Comparison of ENCODE assay signal across 11 cellular contexts in the genomic region with DNA sequence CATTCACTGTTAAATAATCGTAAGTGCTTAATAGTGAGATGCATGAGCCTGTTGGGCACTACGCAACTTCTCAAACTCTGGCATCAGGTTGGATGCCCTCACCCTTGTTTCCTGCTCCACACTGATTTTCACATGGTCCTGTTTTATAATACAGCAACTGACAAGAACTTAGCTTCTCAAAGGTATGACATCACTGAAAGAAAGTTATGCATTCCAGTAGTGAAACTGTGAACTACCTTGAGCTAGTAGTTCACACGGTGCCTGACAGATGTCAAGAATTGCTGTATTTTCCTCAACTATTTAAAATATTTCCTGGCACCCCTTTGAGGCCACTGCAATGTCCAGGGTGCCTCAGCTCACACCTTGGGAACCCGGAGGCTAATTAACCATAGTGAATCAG.
DNase-seq lines count a peak whose midpoint lies in the region; ATAC-seq, FAIRE-seq and TF ChIP-seq lines count a peak whose summit lies in the region.
"Had no signal": no experiment of that assay in that cellular context is flagged by ENCODE, and none has a peak within 500 bp of the region (broad histone marks: within the 10 kb centered on the region; RNA-seq: fewer than 3 reads in every experiment).

No MANE protein-coding gene starts in this region.

- TF ChIP-seq EP300 in A549 (IDR thresholded peaks at IDR 0.05): no peak

- TF ChIP-seq CTCF in A549 (IDR thresholded peaks at IDR 0.05): no peak

- no peak overlapping the region for H3K4me3 ChIP-seq in A549
- H3K4me3 ChIP-seq: spleen had no signal

- no peaks in the 10 kb centered on the region for H3K4me1 ChIP-seq in A549
- H3K4me1 ChIP-seq: spleen had no signal

- CTCF ChIA-PET in A549 (lab: Yijun Ruan, JAX): interaction anchor here (1.7 to 8.9 kb wide), 2 partner anchors 9 to 16 kb away, joined by 4 to 80 read pairs; no protein-coding TSS in a partner anchor

- no peak for TF ChIP-seq RAD21 in A549 (conservative IDR thresholded peaks at IDR 0.05 in 1 of 2, IDR thresholded peaks at IDR 0.05 in 1 of 2)

- POLR2A ChIA-PET in A549 (lab: Yijun Ruan, JAX): no interaction called here

- WGBS in A549 (ENCODE audit: missing lambda C conversion rate): 31% methylated on average over 4 of the region's 4 CpGs

- H3K4me2 ChIP-seq in A549: no peak overlapping the region

- peak; percentile 36 for FAIRE-seq in A549 (lab: Jason Lieb, UNC)

- no peak for TF ChIP-seq POLR2A in A549 (IDR thresholded peaks at IDR 0.05; ENCODE audit: low read length)

- no peaks in the 10 kb centered on the region for H3K9me3 ChIP-seq in A549
- H3K9me3 ChIP-seq: spleen had no signal

- H3K27ac ChIP-seq in A549: no peak overlapping the region
- H3K27ac ChIP-seq: spleen had no signal

- DNase-seq in A549 (ENCODE audit: low read depth in 1 of 2, low spot score in 1 of 2): no peak
- DNase-seq in kidney glomerular epithelial cell (lab: John Stamatoyannopoulos, UW): no peak
- no peak for DNase-seq in cerebellar cortex (ENCODE audit: low spot score)
- no peak for DNase-seq in NCI-H2196 treated with DMSO at 0.1 percent for 48 hours (lab: John Stamatoyannopoulos, UW; ENCODE audit: unreplicated experiment)
- no peak for DNase-seq in DMS79 (lab: John Stamatoyannopoulos, UW)
- DNase-seq: KG1, NCI-H345, spleen had no signal

- no peak for ATAC-seq in A549
- peak; percentile 78 for ATAC-seq in GM18861 (IDR thresholded peaks at IDR 0.05; ENCODE audit: unreplicated experiment)
- ATAC-seq in GM21619 (IDR thresholded peaks at IDR 0.05; ENCODE audit: unreplicated experiment): peak; percentile 82
- peak; percentile 70 for ATAC-seq in HG03196 (IDR thresholded peaks at IDR 0.05; ENCODE audit: unreplicated experiment)

TF ChIP-seq in A549, 52 proteins besides CTCF, POLR2A, EP300 and RAD21:
- TF ChIP-seq MAFK (IDR thresholded peaks at IDR 0.05; ENCODE audit: partially characterized antibody) (no peak), KDM5A (IDR thresholded peaks at IDR 0.05) (no peak), MAZ (IDR thresholded peaks at IDR 0.05; ENCODE audit: borderline replicate concordance, low read depth, low read length) (no peak), CEBPB (IDR thresholded peaks at IDR 0.05) (no peak), EHMT2 (IDR thresholded peaks at IDR 0.05; ENCODE audit: low read depth) (no peak), TFCP2L1 (CRISPR knock-in tag; IDR thresholded peaks at IDR 0.05) (no peak), HOXB5 (CRISPR knock-in tag; IDR thresholded peaks at IDR 0.05) (no peak), HES2 (IDR thresholded peaks at IDR 0.05) (no peak)
TF ChIP-seq in A549: peak in this region for 0.

Comparison
In these comparisons a context has a peak if more than half of its experiments do, and no peak if none do; other contexts are left out.
1. ATAC-seq: peak in GM18861 (single experiment), GM21619 (single experiment) and HG03196 (single experiment); none in A549 (0 of 2).